Comparison of ENCODE assay signal across 8 cellular contexts in the genomic region with DNA sequence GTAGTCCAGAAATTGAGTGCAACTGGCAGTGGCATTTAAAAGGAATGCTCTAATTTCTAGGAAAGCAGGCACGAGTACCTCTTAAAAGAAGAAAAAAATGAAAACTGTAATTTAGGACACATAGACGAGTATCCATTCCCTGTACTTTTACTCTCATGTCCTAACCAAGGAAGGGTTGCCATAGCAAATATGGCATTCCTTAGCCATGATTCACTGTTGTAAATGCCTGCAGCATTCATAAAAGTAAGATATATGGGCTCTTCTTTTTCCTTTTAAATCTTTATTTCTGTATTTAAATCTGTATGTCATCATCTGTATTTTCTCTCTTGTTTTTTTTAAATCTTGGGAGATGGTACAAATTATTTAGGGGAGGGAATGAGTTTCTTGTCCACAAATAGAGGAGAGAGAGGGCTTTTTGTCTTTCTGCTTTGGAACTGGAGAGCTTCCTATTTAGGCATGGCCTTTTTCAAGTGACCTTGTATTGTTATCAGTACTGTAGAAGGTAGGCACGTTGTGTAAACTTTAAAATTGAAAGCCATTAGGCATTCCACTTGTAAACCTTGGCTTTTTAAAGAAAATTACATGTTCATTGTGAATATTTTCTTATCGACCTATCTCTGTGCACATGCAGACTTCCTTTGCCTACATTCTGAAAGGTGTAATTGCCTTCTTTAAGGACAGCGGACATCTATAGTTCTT. TPM values are rescaled to one million over a fixed set of nuclear protein-coding genes. Genes with fewer than 3 reads are reported as not detected.
DNase-seq lines count a peak whose midpoint lies in the region; ATAC-seq and TF ChIP-seq lines count a peak whose summit lies in the region.

No MANE protein-coding gene starts in this region.

- TF ChIP-seq CTCF in GM23338 (conservative IDR thresholded peaks at IDR 0.05; ENCODE audit: low read depth in 2 of 2) (no peak), cardiac muscle cell (IDR thresholded peaks at IDR 0.05; ENCODE audit: low read depth, low read length) (no peak)

- H3K36me3 ChIP-seq in GM23338 (ENCODE audit: insufficient read depth) (no peaks in the 10 kb centered on the region), cardiac muscle cell (no peaks in the 10 kb centered on the region)

- H3K4me3 Mint-ChIP-seq in GM23338 = no peak overlapping the region

- H3K4me1 Mint-ChIP-seq in GM23338 = peaks cover 10% of the 10 kb centered on the region

- no peak overlapping the region for H3K4me2 ChIP-seq in GM23338

- H3K27me3 ChIP-seq in GM23338 (ENCODE audit: insufficient read depth) (no peaks in the 10 kb centered on the region), cardiac muscle cell (no peaks in the 10 kb centered on the region)

- no peak overlapping the region for H2AFZ ChIP-seq in GM23338

- no peaks in the 10 kb centered on the region for H3K27me3 Mint-ChIP-seq in GM23338 (ENCODE audit: insufficient read depth, low read depth, poor library complexity)

- H3K27ac Mint-ChIP-seq in GM23338 = peak overlapping the region; percentile 38; the same call in 1 of the 2 replicates

- H3K36me3 Mint-ChIP-seq in GM23338 (ENCODE audit: low read depth) = no peaks in the 10 kb centered on the region

- no peak overlapping the region for H3K4me3 ChIP-seq in GM23338
- H3K4me3 ChIP-seq in cardiac muscle cell = no peak overlapping the region
- no peak overlapping the region for H3K4me3 ChIP-seq in skin epidermis

- DNase-seq in GM23338 (ENCODE audit: low spot score) (no peak), SW 1271 (lab: John Stamatoyannopoulos, UW) (peak; percentile 36 to 74), cardiac muscle cell (ENCODE audit: low read depth in 1 of 2, low spot score in 1 of 2) (peak; percentile 29 to 94), SIG-M5 (lab: John Stamatoyannopoulos, UW) (no peak), NCI-H2081 (lab: John Stamatoyannopoulos, UW) (no peak), NAMALWA (ENCODE audit: low spot score) (no peak), SHP77 treated with DMSO at 0.1 percent for 48 hours (lab: John Stamatoyannopoulos, UW) (no peak)

- peaks cover 16% of the 10 kb centered on the region for H4K20me1 ChIP-seq in GM23338 (replicated peaks; ENCODE audit: insufficient read depth)

- no peaks in the 10 kb centered on the region; the same call in 2 of the 3 replicates for H3K9me3 Mint-ChIP-seq in GM23338

- H3K9me2 ChIP-seq in GM23338 (ENCODE audit: insufficient read depth) = no peaks in the 10 kb centered on the region

- no peaks in the 10 kb centered on the region for H3F3A ChIP-seq in GM23338 (replicated peaks; ENCODE audit: low read depth)

- H3K4me1 ChIP-seq in GM23338 (ENCODE audit: insufficient read depth) (no peaks in the 10 kb centered on the region), cardiac muscle cell (ENCODE audit: low read depth) (peaks cover 40% of the 10 kb centered on the region)

- H3K79me2 ChIP-seq in GM23338 (replicated peaks; ENCODE audit: insufficient read depth) = peaks cover 91% of the 10 kb centered on the region

- no peaks in the 10 kb centered on the region for H3K9me3 ChIP-seq in cardiac muscle cell (ENCODE audit: low read depth)

- H3K27ac ChIP-seq in GM23338 (ENCODE audit: low read depth) = no peak overlapping the region
- H3K27ac ChIP-seq in cardiac muscle cell = peak overlapping the region; percentile 68
- H3K27ac ChIP-seq in skin epidermis = peak overlapping the region in 16 of 21 experiments; percentile 37 to 82 (median 56)

- no peak for ATAC-seq in GM23338

TF ChIP-seq in GM23338, 12 proteins besides CTCF, POLR2A, EP300 and RAD21:
- TF ChIP-seq JUNB (IDR thresholded peaks at IDR 0.05; ENCODE audit: unreplicated experiment) = no peak
- no peak for TF ChIP-seq NANOG (IDR thresholded peaks at IDR 0.05; ENCODE audit: borderline replicate concordance)
- TF ChIP-seq ZNF331 (CRISPR knock-in tag; IDR thresholded peaks at IDR 0.05; ENCODE audit: low read depth) = no peak
- TF ChIP-seq STAT1 (IDR thresholded peaks at IDR 0.05; ENCODE audit: unreplicated experiment) = no peak
- TF ChIP-seq, protein P1, sequence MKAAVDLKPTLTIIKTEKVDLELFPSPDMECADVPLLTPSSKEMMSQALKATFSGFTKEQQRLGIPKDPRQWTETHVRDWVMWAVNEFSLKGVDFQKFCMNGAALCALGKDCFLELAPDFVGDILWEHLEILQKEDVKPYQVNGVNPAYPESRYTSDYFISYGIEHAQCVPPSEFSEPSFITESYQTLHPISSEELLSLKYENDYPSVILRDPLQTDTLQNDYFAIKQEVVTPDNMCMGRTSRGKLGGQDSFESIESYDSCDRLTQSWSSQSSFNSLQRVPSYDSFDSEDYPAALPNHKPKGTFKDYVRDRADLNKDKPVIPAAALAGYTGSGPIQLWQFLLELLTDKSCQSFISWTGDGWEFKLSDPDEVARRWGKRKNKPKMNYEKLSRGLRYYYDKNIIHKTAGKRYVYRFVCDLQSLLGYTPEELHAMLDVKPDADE (IDR thresholded peaks at IDR 0.05) = no peak
- TF ChIP-seq, protein P2, sequence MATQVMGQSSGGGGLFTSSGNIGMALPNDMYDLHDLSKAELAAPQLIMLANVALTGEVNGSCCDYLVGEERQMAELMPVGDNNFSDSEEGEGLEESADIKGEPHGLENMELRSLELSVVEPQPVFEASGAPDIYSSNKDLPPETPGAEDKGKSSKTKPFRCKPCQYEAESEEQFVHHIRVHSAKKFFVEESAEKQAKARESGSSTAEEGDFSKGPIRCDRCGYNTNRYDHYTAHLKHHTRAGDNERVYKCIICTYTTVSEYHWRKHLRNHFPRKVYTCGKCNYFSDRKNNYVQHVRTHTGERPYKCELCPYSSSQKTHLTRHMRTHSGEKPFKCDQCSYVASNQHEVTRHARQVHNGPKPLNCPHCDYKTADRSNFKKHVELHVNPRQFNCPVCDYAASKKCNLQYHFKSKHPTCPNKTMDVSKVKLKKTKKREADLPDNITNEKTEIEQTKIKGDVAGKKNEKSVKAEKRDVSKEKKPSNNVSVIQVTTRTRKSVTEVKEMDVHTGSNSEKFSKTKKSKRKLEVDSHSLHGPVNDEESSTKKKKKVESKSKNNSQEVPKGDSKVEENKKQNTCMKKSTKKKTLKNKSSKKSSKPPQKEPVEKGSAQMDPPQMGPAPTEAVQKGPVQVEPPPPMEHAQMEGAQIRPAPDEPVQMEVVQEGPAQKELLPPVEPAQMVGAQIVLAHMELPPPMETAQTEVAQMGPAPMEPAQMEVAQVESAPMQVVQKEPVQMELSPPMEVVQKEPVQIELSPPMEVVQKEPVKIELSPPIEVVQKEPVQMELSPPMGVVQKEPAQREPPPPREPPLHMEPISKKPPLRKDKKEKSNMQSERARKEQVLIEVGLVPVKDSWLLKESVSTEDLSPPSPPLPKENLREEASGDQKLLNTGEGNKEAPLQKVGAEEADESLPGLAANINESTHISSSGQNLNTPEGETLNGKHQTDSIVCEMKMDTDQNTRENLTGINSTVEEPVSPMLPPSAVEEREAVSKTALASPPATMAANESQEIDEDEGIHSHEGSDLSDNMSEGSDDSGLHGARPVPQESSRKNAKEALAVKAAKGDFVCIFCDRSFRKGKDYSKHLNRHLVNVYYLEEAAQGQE (IDR thresholded peaks at IDR 0.05; ENCODE audit: unreplicated experiment) = no peak
- no peak for TF ChIP-seq CREB1 (CRISPR knock-in tag; IDR thresholded peaks at IDR 0.05; ENCODE audit: low read depth)
- TF ChIP-seq POLR2AphosphoS5 (IDR thresholded peaks at IDR 0.05; ENCODE audit: low read depth) = no peak
- TF ChIP-seq EZH2 (IDR thresholded peaks at IDR 0.05; ENCODE audit: low read depth, unreplicated experiment) = no peak

RNA-seq across cellular contexts. Expression of a gene that starts 50.0 kb away (rescaled TPM):
- 18.3 and 21.3 TPM in 2 replicates for total RNA-seq in GM23338 (2014; rRNA removed; shearing (Covaris generic))
- polyA plus RNA-seq in GM23338 (2016; fragmentation: Nextera tagmentation; extraction: Ambion mirVana) (16.7 and 17.6 TPM in 2 replicates), cardiac muscle cell (6.2 and 8.7 TPM in 2 replicates)
- total RNA-seq in cardiac muscle cell = 10.6 and 15.0 TPM in 2 replicates

Comparison
In these comparisons a context has a peak if more than half of its experiments do, and no peak if none do; other contexts are left out.
1. DNase-seq: peak in SW 1271 (2 of 2) and cardiac muscle cell (2 of 2); none in GM23338 (single experiment), SIG-M5 (single experiment), NCI-H2081 (0 of 2), NAMALWA (single experiment) and SHP77 treated with DMSO at 0.1 percent for 48 hours (single experiment).